In genomic region chr19:18308948-18309325, GRCh38 we compare ENCODE assay signal across 16 cellular contexts.
"Had no signal": no experiment of that assay in that cellular context is flagged by ENCODE, and none has a peak within 500 bp of the region (broad histone marks: within the 10 kb centered on the region; RNA-seq: fewer than 3 reads in every experiment).

No MANE protein-coding gene starts in this region.

- DNase-seq: activated CD4-positive, alpha-beta T cell treated with anti-CD3 and anti-CD28 coated beads, Interleukin-2, amount 50 U/mL, for 1 hour; activated naive CD4-positive, alpha-beta T cell treated with anti-CD3 and anti-CD28 coated beads for 36 hours; amygdala; brain microvascular endothelial cell; cerebellar nuclear complex; dermis blood vessel endothelial cell; glutamatergic neuron; lower lobe of right lung; midbrain; SK-N-SH; stimulated activated naive CD4-positive, alpha-beta T cell had no signal

- H3K9me3 ChIP-seq: lower lobe of right lung, SK-N-SH had no signal

- H3K4me3 Mint-ChIP-seq: activated naive CD4-positive, alpha-beta T cell treated with anti-CD3 and anti-CD28 coated beads for 36 hours; activated T-helper 1 cell treated with anti-CD3 and anti-CD28 coated beads, Interleukin-12 subunit alpha, Interleukin-12 subunit beta, Interleukin-2, Interleukin-4 antibody, amounts not matched to agents 30 ng/mL and 10 ng/mL and 1 ng/mL, durations not matched to agents 14 hours and 24 hours and 36 hours; endodermal cell; neural progenitor cell; WTC11 had no signal

- ATAC-seq: lower lobe of right lung, WTC11 had no signal

- H3K4me3 ChIP-seq: lower lobe of right lung, neural progenitor cell, smooth muscle cell had no signal

- H3K27ac ChIP-seq: brain microvascular endothelial cell, neural progenitor cell had no signal

- H3K9me3 Mint-ChIP-seq: activated naive CD4-positive, alpha-beta T cell treated with anti-CD3 and anti-CD28 coated beads for 36 hours; activated T-helper 1 cell treated with anti-CD3 and anti-CD28 coated beads, Interleukin-12 subunit alpha, Interleukin-12 subunit beta, Interleukin-2, Interleukin-4 antibody, amounts not matched to agents 30 ng/mL and 10 ng/mL and 1 ng/mL, durations not matched to agents 14 hours and 24 hours and 36 hours; endodermal cell; neural progenitor cell; WTC11 had no signal

- H3K9ac ChIP-seq: neural progenitor cell, SK-N-SH had no signal

- H3K27me3 ChIP-seq: brain microvascular endothelial cell, neural progenitor cell had no signal

- H3K27ac Mint-ChIP-seq: activated naive CD4-positive, alpha-beta T cell treated with anti-CD3 and anti-CD28 coated beads for 36 hours; activated T-helper 1 cell treated with anti-CD3 and anti-CD28 coated beads, Interleukin-12 subunit alpha, Interleukin-12 subunit beta, Interleukin-2, Interleukin-4 antibody, amounts not matched to agents 30 ng/mL and 10 ng/mL and 1 ng/mL, durations not matched to agents 14 hours and 24 hours and 36 hours; endodermal cell; neural progenitor cell; WTC11 had no signal
